ENCODE assay signal across 9 cellular contexts in the genomic region with DNA sequence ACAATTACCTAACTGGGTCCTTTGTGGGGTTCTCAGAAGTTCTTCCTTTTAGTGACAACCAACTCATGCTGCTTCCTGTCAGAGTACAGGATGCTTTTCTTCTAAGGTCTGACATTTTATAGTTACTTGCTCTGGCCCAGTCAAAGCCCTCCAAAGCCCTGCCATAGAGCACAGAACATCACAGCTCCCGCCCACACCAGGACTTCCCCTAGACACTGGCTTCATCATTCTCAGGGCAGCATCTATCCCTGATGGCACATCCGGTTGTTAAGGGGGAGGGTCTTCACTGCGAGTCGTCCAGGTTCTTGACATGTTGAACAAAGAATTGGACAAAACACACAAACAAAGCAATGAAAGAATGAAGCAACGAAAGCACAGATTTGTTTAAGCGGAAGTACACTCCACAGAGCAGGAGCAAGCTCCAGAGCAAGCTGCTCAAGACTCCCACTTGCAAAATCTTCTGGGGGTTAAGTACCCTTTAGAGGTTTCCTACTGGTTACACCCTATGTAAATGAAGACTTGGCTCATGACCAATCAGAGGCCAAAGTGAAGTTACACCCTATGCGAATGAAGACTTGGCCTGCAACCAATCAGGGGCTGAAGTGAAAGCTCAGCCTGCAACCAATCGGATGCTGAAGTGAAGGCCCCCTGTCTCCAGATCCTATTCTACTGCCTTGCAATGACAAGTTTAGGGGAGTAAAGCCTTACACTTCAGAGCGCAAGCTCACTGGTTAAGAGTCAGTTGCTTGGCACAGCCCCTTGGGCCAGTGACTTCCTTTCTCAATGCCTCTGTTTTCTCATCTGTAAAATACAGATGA.
DNase-seq lines count a peak whose midpoint lies in the region; ATAC-seq and TF ChIP-seq lines count a peak whose summit lies in the region.
"Had no signal": no experiment of that assay in that cellular context is flagged by ENCODE, and none has a peak within 500 bp of the region (broad histone marks: within the 10 kb centered on the region; RNA-seq: fewer than 3 reads in every experiment).

No MANE protein-coding gene starts in this region.

- peaks cover 0 to 8% (median 1%) of the 10 kb centered on the region in 3 donors for H3K36me3 Mint-ChIP-seq in CD8-positive, alpha-beta memory T cell
- peaks cover 33% of the 10 kb centered on the region for H3K36me3 Mint-ChIP-seq in activated CD4-positive, alpha-beta T cell treated with anti-CD3 and anti-CD28 coated beads for 36 hours (ENCODE audit: low read depth)
- H3K36me3 Mint-ChIP-seq in central memory CD8-positive, alpha-beta T cell (ENCODE audit: insufficient read depth) = peaks cover 1% of the 10 kb centered on the region

- POLR2A ChIA-PET in CD8-positive, alpha-beta memory T cell (lab: Charles Lee) = interaction anchor here (0.6 to 0.9 kb wide), 5 partner anchors 10 to 150 kb away, joined by 3 to 10 read pairs (median 5); no protein-coding TSS in a partner anchor
- POLR2A ChIA-PET in activated CD4-positive, alpha-beta T cell treated with anti-CD3 and anti-CD28 coated beads for 36 hours (lab: Charles Lee) = interaction anchor here (0.5 to 1.3 kb wide), 4 partner anchors 14 to 59 kb away, joined by 4 to 6 read pairs (median 5); no protein-coding TSS in a partner anchor

- no peaks in the 10 kb centered on the region for H3K36me3 ChIP-seq in CD8-positive, alpha-beta memory T cell (ENCODE audit: insufficient read depth, low read length)
- H3K36me3 ChIP-seq in upper lobe of left lung = no peaks in the 10 kb centered on the region
- H3K36me3 ChIP-seq: uterus had no signal

- peaks cover 56 to 72% (median 71%) of the 10 kb centered on the region in 3 donors for H3K4me1 Mint-ChIP-seq in CD8-positive, alpha-beta memory T cell
- peaks cover 80% of the 10 kb centered on the region for H3K4me1 Mint-ChIP-seq in activated CD4-positive, alpha-beta T cell treated with anti-CD3 and anti-CD28 coated beads for 36 hours
- peaks cover 43% of the 10 kb centered on the region for H3K4me1 Mint-ChIP-seq in central memory CD8-positive, alpha-beta T cell

- no peak for TF ChIP-seq EP300 in upper lobe of left lung (IDR thresholded peaks at IDR 0.05)

- peak; percentile 94 for ATAC-seq in activated CD4-positive, alpha-beta T cell treated with anti-CD3 and anti-CD28 coated beads for 36 hours
- peak; percentile 65 for ATAC-seq in central memory CD8-positive, alpha-beta T cell (replicated peaks; ENCODE audit: extremely low read depth, poor library complexity, severe bottlenecking)
- ATAC-seq in HG03108 (IDR thresholded peaks at IDR 0.05; ENCODE audit: unreplicated experiment) (no peak), GM21423 (IDR thresholded peaks at IDR 0.05; ENCODE audit: unreplicated experiment) (no peak), upper lobe of left lung (ENCODE audit: low FRiP score in 2 of 2) (no peak)

- H3K27ac ChIP-seq in CD8-positive, alpha-beta memory T cell (ENCODE audit: low read depth, low read length) = peak overlapping the region; percentile 5
- H3K27ac ChIP-seq in upper lobe of left lung = peak overlapping the region in 1 of 4 donors; percentile 41

- TF ChIP-seq POLR2A in upper lobe of left lung (IDR thresholded peaks at IDR 0.05) = no peak

- H3K9me3 ChIP-seq in CD8-positive, alpha-beta memory T cell (ENCODE audit: low read length) = no peaks in the 10 kb centered on the region
- H3K9me3 ChIP-seq in upper lobe of left lung = no peaks in the 10 kb centered on the region
- H3K9me3 ChIP-seq: uterus had no signal

- no peak for TF ChIP-seq CTCF in upper lobe of left lung (IDR thresholded peaks at IDR 0.05)

- H3K4me3 ChIP-seq in CD8-positive, alpha-beta memory T cell (ENCODE audit: low read length) = peak overlapping the region; percentile 1
- H3K4me3 ChIP-seq in upper lobe of left lung = no peak overlapping the region
- H3K4me3 ChIP-seq: uterus had no signal

- peaks cover 41% of the 10 kb centered on the region for H3K4me1 ChIP-seq in CD8-positive, alpha-beta memory T cell (ENCODE audit: insufficient read depth, low read length)
- H3K4me1 ChIP-seq in upper lobe of left lung = peaks cover 7 to 31% (median 22%) of the 10 kb centered on the region in 4 donors

- H3K27ac Mint-ChIP-seq in CD8-positive, alpha-beta memory T cell = peak overlapping the region; percentile 88 to 97 (median 94)
- H3K27ac Mint-ChIP-seq in activated CD4-positive, alpha-beta T cell treated with anti-CD3 and anti-CD28 coated beads for 36 hours = peak overlapping the region; percentile 91
- peak overlapping the region; percentile 91 for H3K27ac Mint-ChIP-seq in central memory CD8-positive, alpha-beta T cell (ENCODE audit: low read depth)

- no peaks in the 10 kb centered on the region for H3K27me3 ChIP-seq in CD8-positive, alpha-beta memory T cell (ENCODE audit: insufficient read depth, low read length, poor library complexity, severe bottlenecking)
- H3K27me3 ChIP-seq in upper lobe of left lung = no peaks in the 10 kb centered on the region
- H3K27me3 ChIP-seq: uterus had no signal

- CTCF ChIA-PET in CD8-positive, alpha-beta memory T cell (lab: Charles Lee) = interaction anchor here (1.1 to 1.5 kb wide), 3 partner anchors 26 to 68 kb away, joined by 3 read pairs; no protein-coding TSS in a partner anchor
- CTCF ChIA-PET in activated CD4-positive, alpha-beta T cell treated with anti-CD3 and anti-CD28 coated beads for 36 hours (lab: Charles Lee) = interaction anchor here (0.6 to 1.7 kb wide), 5 partner anchors 24 to 60 kb away, joined by 3 to 6 read pairs (median 4); no protein-coding TSS in a partner anchor

- WGBS in upper lobe of left lung, 2 donors = 86 to 87% methylated on average over 9 of the region's 9 CpGs

- no peaks in the 10 kb centered on the region for H3K9me3 Mint-ChIP-seq in CD8-positive, alpha-beta memory T cell
- no peaks in the 10 kb centered on the region for H3K9me3 Mint-ChIP-seq in activated CD4-positive, alpha-beta T cell treated with anti-CD3 and anti-CD28 coated beads for 36 hours (ENCODE audit: low read depth)
- no peaks in the 10 kb centered on the region for H3K9me3 Mint-ChIP-seq in central memory CD8-positive, alpha-beta T cell

- peaks cover 0 to 3% of the 10 kb centered on the region in 2 donors for H3K27me3 Mint-ChIP-seq in CD8-positive, alpha-beta memory T cell
- peaks cover 5% of the 10 kb centered on the region for H3K27me3 Mint-ChIP-seq in activated CD4-positive, alpha-beta T cell treated with anti-CD3 and anti-CD28 coated beads for 36 hours
- no peaks in the 10 kb centered on the region for H3K27me3 Mint-ChIP-seq in central memory CD8-positive, alpha-beta T cell

- intact Hi-C loops in activated CD4-positive, alpha-beta T cell treated with anti-CD3 and anti-CD28 coated beads for 36 hours (cut with DNase I, micrococcal nuclease) = loop anchor here (1.0 to 5.0 kb wide), 4 partner anchors 24 to 79 kb away; a partner anchor contains a TSS

- DNase-seq in CD8-positive, alpha-beta memory T cell = peak in 3 of 5 donors; percentile 50 to 71 (median 52)
- peak; percentile 87 for DNase-seq in activated CD4-positive, alpha-beta T cell treated with anti-CD3 and anti-CD28 coated beads for 36 hours
- peak in 1 of 2 donors; percentile 33 for DNase-seq in central memory CD8-positive, alpha-beta T cell (ENCODE audit: low spot score in 2 of 2)
- peak; percentile 46 for DNase-seq in stimulated activated CD4-positive, alpha-beta T cell treated with anti-CD3 and anti-CD28 coated beads, Interleukin-2, amount 100 ng/mL, for 4 hours (ENCODE audit: low read depth)
- DNase-seq in NCI-H146 treated with DMSO at 0.1 percent for 48 hours (lab: John Stamatoyannopoulos, UW; ENCODE audit: unreplicated experiment) (no peak), upper lobe of left lung (no peak)

- peak overlapping the region in 6 of 7 donors; percentile 38 to 73 (median 62) for H3K4me3 Mint-ChIP-seq in CD8-positive, alpha-beta memory T cell
- H3K4me3 Mint-ChIP-seq in activated CD4-positive, alpha-beta T cell treated with anti-CD3 and anti-CD28 coated beads for 36 hours = peak overlapping the region; percentile 39
- H3K4me3 Mint-ChIP-seq in central memory CD8-positive, alpha-beta T cell = peak overlapping the region; percentile 27

Comparison
In these comparisons a context has a peak if more than half of its experiments do, and no peak if none do; other contexts are left out.
1. DNase-seq: peak in CD8-positive, alpha-beta memory T cell (3 of 5), activated CD4-positive, alpha-beta T cell treated with anti-CD3 and anti-CD28 coated beads for 36 hours (single experiment) and stimulated activated CD4-positive, alpha-beta T cell treated with anti-CD3 and anti-CD28 coated beads, Interleukin-2, amount 100 ng/mL, for 4 hours (single experiment); none in NCI-H146 treated with DMSO at 0.1 percent for 48 hours (single experiment) and upper lobe of left lung (0 of 2).
2. ATAC-seq: peak in activated CD4-positive, alpha-beta T cell treated with anti-CD3 and anti-CD28 coated beads for 36 hours (single experiment) and central memory CD8-positive, alpha-beta T cell (single experiment); none in HG03108 (single experiment), GM21423 (single experiment) and upper lobe of left lung (0 of 2).
3. Peak in every context shown above with its lines, with median percentiles within 50 percentile points of each other: H3K27ac Mint-ChIP-seq and H3K4me3 Mint-ChIP-seq.